In the genomic region with DNA sequence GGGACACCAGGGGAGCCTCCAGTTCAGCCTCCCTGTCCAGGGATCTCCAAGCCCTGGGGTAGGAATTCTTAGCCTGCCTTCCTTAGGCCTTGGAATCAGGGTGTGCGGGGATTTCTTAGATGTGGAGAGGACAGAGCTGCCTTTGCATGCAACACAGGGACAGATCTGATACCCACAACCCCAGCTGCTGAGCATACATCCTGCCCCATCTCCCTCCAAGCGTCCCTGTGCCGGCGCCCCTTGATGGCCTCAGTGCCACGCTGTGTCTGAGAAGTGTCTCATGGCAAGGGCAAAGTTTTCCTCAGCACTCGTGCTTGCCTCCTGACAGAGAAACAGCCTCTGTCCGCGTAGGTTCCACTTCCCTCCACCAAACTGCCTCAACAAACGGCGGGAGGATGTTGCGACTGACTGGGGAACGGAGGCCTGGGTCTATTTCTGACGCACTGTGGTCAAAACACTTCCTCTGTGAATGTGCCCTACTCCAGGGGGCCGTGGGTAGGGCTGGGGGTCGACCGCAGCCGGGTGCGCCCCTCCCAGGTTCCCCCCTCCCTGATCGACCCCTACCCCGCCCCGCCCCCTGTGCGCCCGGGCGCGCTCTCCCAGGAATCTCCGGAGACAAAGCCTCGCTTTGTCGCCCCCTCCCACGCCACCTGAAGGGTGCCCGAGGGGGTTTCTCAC, we compare ENCODE assay signal across 8 cellular contexts. TPM values are rescaled to one million over a fixed set of nuclear protein-coding genes. Genes with fewer than 3 reads are reported as not detected.
DNase-seq lines count a peak whose midpoint lies in the region; ATAC-seq lines count a peak whose summit lies in the region.

No MANE protein-coding gene starts in this region.

- H3K36me3 ChIP-seq in effector memory CD4-positive, alpha-beta T cell (ENCODE audit: control insufficient read depth, insufficient read depth, low read length), result peaks cover 13% of the 10 kb centered on the region
- H3K36me3 ChIP-seq in muscle layer of duodenum (ENCODE audit: control insufficient read depth in 1 of 2, insufficient read depth in 2 of 2, low read length in 2 of 2), result no peaks in the 10 kb centered on the region

- H3K4me3 Mint-ChIP-seq in stimulated activated naive CD8-positive, alpha-beta T cell treated with anti-CD3 and anti-CD28 coated beads, Interleukin-15, amount 100 ng/mL, for 72 hours, result peak overlapping the region; percentile 94 to 95

- DNase-seq in G401 (ENCODE audit: low spot score) (peak; percentile 39), MV-4-11 (lab: John Stamatoyannopoulos, UW) (peak; percentile 89), iPS-NIHi11 (ENCODE audit: low spot score) (no peak)
- peak; percentile 65 to 72 for DNase-seq in activated CD4-positive, alpha-beta T cell treated with anti-CD3 and anti-CD28 coated beads, Interleukin-2, amount 50 U/mL, for 48 hours
- peak; percentile 60 to 79 (median 72) for DNase-seq in effector memory CD4-positive, alpha-beta T cell
- DNase-seq in stimulated activated naive CD8-positive, alpha-beta T cell treated with anti-CD3 and anti-CD28 coated beads, Interleukin-15, amount 100 ng/mL, for 72 hours, result peak; percentile 72 to 84

- peak; percentile 34 for ATAC-seq in GM21786 (IDR thresholded peaks at IDR 0.05; ENCODE audit: unreplicated experiment)
- ATAC-seq in stimulated activated naive CD8-positive, alpha-beta T cell treated with anti-CD3 and anti-CD28 coated beads, Interleukin-15, amount 100 ng/mL, for 72 hours, result peak; percentile 71

- no peaks in the 10 kb centered on the region for H3K9me3 ChIP-seq in effector memory CD4-positive, alpha-beta T cell (ENCODE audit: control insufficient read depth, low read length)
- H3K9me3 ChIP-seq in muscle layer of duodenum (ENCODE audit: control insufficient read depth in 1 of 2, low read length in 2 of 2), result no peaks in the 10 kb centered on the region

- no peaks in the 10 kb centered on the region for H3K27me3 Mint-ChIP-seq in stimulated activated naive CD8-positive, alpha-beta T cell treated with anti-CD3 and anti-CD28 coated beads, Interleukin-15, amount 100 ng/mL, for 72 hours

- peaks cover 39% of the 10 kb centered on the region for H3K4me1 ChIP-seq in effector memory CD4-positive, alpha-beta T cell (ENCODE audit: control insufficient read depth, insufficient read depth, low read length, poor library complexity, severe bottlenecking)
- peaks cover 12 to 28% of the 10 kb centered on the region in 2 donors for H3K4me1 ChIP-seq in muscle layer of duodenum (ENCODE audit: control insufficient read depth in 1 of 2, insufficient read depth in 2 of 2, low read length in 2 of 2)

- peaks cover 81% of the 10 kb centered on the region for H3K4me1 Mint-ChIP-seq in stimulated activated naive CD8-positive, alpha-beta T cell treated with anti-CD3 and anti-CD28 coated beads, Interleukin-15, amount 100 ng/mL, for 72 hours

- no peaks in the 10 kb centered on the region for H3K9me3 Mint-ChIP-seq in stimulated activated naive CD8-positive, alpha-beta T cell treated with anti-CD3 and anti-CD28 coated beads, Interleukin-15, amount 100 ng/mL, for 72 hours

- peak overlapping the region; percentile 96 for H3K27ac Mint-ChIP-seq in stimulated activated naive CD8-positive, alpha-beta T cell treated with anti-CD3 and anti-CD28 coated beads, Interleukin-15, amount 100 ng/mL, for 72 hours

- no peaks in the 10 kb centered on the region for H3K27me3 ChIP-seq in effector memory CD4-positive, alpha-beta T cell (replicated peaks; ENCODE audit: control insufficient read depth, insufficient read depth, low read length, poor library complexity, severe bottlenecking)
- no peaks in the 10 kb centered on the region for H3K27me3 ChIP-seq in muscle layer of duodenum (ENCODE audit: low read depth, low read length)

- peak overlapping the region; percentile 84 for H3K4me3 ChIP-seq in effector memory CD4-positive, alpha-beta T cell (ENCODE audit: insufficient read depth, low read depth, low read length, poor library complexity, severe bottlenecking)
- peak overlapping the region; percentile 68 to 90 for H3K4me3 ChIP-seq in muscle layer of duodenum (ENCODE audit: low read depth in 1 of 2, low read length in 2 of 2)

- in situ Hi-C loops in G401 (cut with HindIII; ENCODE audit: low sequenced_read_pairs), result no loop called here

- H3K27ac ChIP-seq in effector memory CD4-positive, alpha-beta T cell (ENCODE audit: insufficient read depth, low read length, poor library complexity, severe bottlenecking), result peak overlapping the region; percentile 97
- H3K27ac ChIP-seq in muscle layer of duodenum (ENCODE audit: low read length), result peak overlapping the region; percentile 56

RNA-seq across cellular contexts. Expression of a gene that starts 0.9 kb away (rescaled TPM):
- total RNA-seq in G401 (2014; rRNA removed; shearing (Covaris generic)), result 20.4 and 21.3 TPM in 2 replicates

RNA-seq across cellular contexts. Expression of a gene that starts 14.1 kb away (rescaled TPM):
- 16.1 and 21.8 TPM in 2 replicates for total RNA-seq in G401 (2014; rRNA removed; shearing (Covaris generic))

RNA-seq across cellular contexts. Expression of a gene that starts 14.2 kb away (rescaled TPM):
- total RNA-seq in G401 (2014; rRNA removed; shearing (Covaris generic)), result 2.8 and 4.2 TPM in 2 replicates

RNA-seq across cellular contexts. Expression of a gene that starts 28.4 kb away (rescaled TPM):
- total RNA-seq in G401 (2014; rRNA removed; shearing (Covaris generic)), result 6.6 and 12.7 TPM in 2 replicates
